15 cellular contexts compared by ENCODE assay signal in genomic region chr13:40660270-40660669, GRCh38. TPM values are rescaled to one million over a fixed set of nuclear protein-coding genes. Genes with fewer than 3 reads are reported as not detected.
DNase-seq lines count a peak whose midpoint lies in the region; ATAC-seq and TF ChIP-seq lines count a peak whose summit lies in the region.
"Had no signal": no experiment of that assay in that cellular context is flagged by ENCODE, and none has a peak within 500 bp of the region (broad histone marks: within the 10 kb centered on the region; RNA-seq: fewer than 3 reads in every experiment).

No MANE protein-coding gene starts in this region.

- no peak overlapping the region for H3K27ac ChIP-seq in CD4-positive, alpha-beta T cell (ENCODE audit: low read depth, low read length)
- H3K27ac ChIP-seq in HEK293 (ENCODE audit: extremely low read depth, low read depth, low read length) (no peak overlapping the region), angular gyrus (ENCODE audit: low read depth, low read length) (peak overlapping the region; percentile 51)
- no peak overlapping the region for H3K27ac ChIP-seq in naive thymus-derived CD4-positive, alpha-beta T cell (ENCODE audit: low read depth, low read length)
- H3K27ac ChIP-seq: parathyroid adenoma had no signal

- H3K4me1 Mint-ChIP-seq in CD4-positive, alpha-beta T cell (ENCODE audit: low read depth) = peaks cover 74% of the 10 kb centered on the region
- peaks cover 61 to 80% (median 73%) of the 10 kb centered on the region in 7 donors for H3K4me1 Mint-ChIP-seq in naive thymus-derived CD4-positive, alpha-beta T cell

- CTCF ChIA-PET in CD4-positive, alpha-beta T cell (lab: Charles Lee) = no interaction called here
- CTCF ChIA-PET in HEK293 (lab: Yijun Ruan, JAX) = no interaction called here
- CTCF ChIA-PET in naive thymus-derived CD4-positive, alpha-beta T cell (lab: Charles Lee) = interaction anchor here (0.7 kb wide), 1 partner anchor 152 kb away, joined by 11 read pairs; no protein-coding TSS in a partner anchor

- H3K27me3 Mint-ChIP-seq in CD4-positive, alpha-beta T cell = no peaks in the 10 kb centered on the region
- H3K27me3 Mint-ChIP-seq in naive thymus-derived CD4-positive, alpha-beta T cell = no peaks in the 10 kb centered on the region

- no peaks in the 10 kb centered on the region for H3K27me3 ChIP-seq in CD4-positive, alpha-beta T cell (ENCODE audit: control insufficient read depth, insufficient read depth, low read length)
- no peaks in the 10 kb centered on the region for H3K27me3 ChIP-seq in naive thymus-derived CD4-positive, alpha-beta T cell (ENCODE audit: control insufficient read depth in 2 of 2, insufficient read depth in 2 of 2, low read length in 2 of 2)

- intact Hi-C loops in CD4-positive, alpha-beta T cell (cut with DNase I, micrococcal nuclease) = loop anchor here (5.0 to 10.0 kb wide), 5 partner anchors 33 to 445 kb away; no protein-coding TSS in a partner anchor
- intact Hi-C loops in naive thymus-derived CD4-positive, alpha-beta T cell (cut with micrococcal nuclease) = loop anchor here (5.0 to 10.0 kb wide), 5 partner anchors 48 to 355 kb away; partner anchors contain the start of gene ELF1 (in 2 of the 2)

- POLR2A ChIA-PET in CD4-positive, alpha-beta T cell (lab: Charles Lee) = interaction anchor here (1.0 kb wide), 1 partner anchor 41 kb away, joined by 3 read pairs; no protein-coding TSS in a partner anchor
- POLR2A ChIA-PET in HEK293 (lab: Yijun Ruan, JAX) = no interaction called here
- POLR2A ChIA-PET in naive thymus-derived CD4-positive, alpha-beta T cell (lab: Charles Lee) = interaction anchor here (1.9 kb wide), 1 partner anchor 473 kb away, joined by 4 read pairs; no protein-coding TSS in a partner anchor

- H3K9me3 ChIP-seq in CD4-positive, alpha-beta T cell (ENCODE audit: control insufficient read depth, low read length) = no peaks in the 10 kb centered on the region
- no peaks in the 10 kb centered on the region for H3K9me3 ChIP-seq in HEK293 (ENCODE audit: control insufficient read depth, insufficient read depth, low read depth, low read length)
- H3K9me3 ChIP-seq in naive thymus-derived CD4-positive, alpha-beta T cell (ENCODE audit: control insufficient read depth in 2 of 3, low read length in 3 of 3) = no peaks in the 10 kb centered on the region

- H3K9me3 Mint-ChIP-seq in CD4-positive, alpha-beta T cell = no peaks in the 10 kb centered on the region
- H3K9me3 Mint-ChIP-seq in naive thymus-derived CD4-positive, alpha-beta T cell = peaks cover 0 to 3% (median 0%) of the 10 kb centered on the region in 11 donors

- peaks cover 11% of the 10 kb centered on the region; the same call in 1 of the 2 replicates for H3K4me1 ChIP-seq in HEK293 (ENCODE audit: control insufficient read depth, insufficient read depth, low read length)
- peaks cover 40 to 60% of the 10 kb centered on the region in 2 donors for H3K4me1 ChIP-seq in naive thymus-derived CD4-positive, alpha-beta T cell (ENCODE audit: control insufficient read depth in 2 of 2, insufficient read depth in 2 of 2, low read length in 2 of 2)
- H3K4me1 ChIP-seq: parathyroid adenoma had no signal

- H3K27ac Mint-ChIP-seq in CD4-positive, alpha-beta T cell = peak overlapping the region; percentile 73
- peak overlapping the region in 8 of 9 donors; percentile 32 to 90 (median 72) for H3K27ac Mint-ChIP-seq in naive thymus-derived CD4-positive, alpha-beta T cell

- TF ChIP-seq CTCF in CD4-positive, alpha-beta T cell (IDR thresholded peaks at IDR 0.05) = no peak
- TF ChIP-seq CTCF in HEK293 (tag by site-specific recombination; IDR thresholded peaks at IDR 0.05) = no peak

- H3K4me3 ChIP-seq in HEK293 (ENCODE audit: low read depth, low read length) = no peak overlapping the region
- no peak overlapping the region for H3K4me3 ChIP-seq in naive thymus-derived CD4-positive, alpha-beta T cell (ENCODE audit: low read length)

- ATAC-seq in CD4-positive, alpha-beta T cell (ENCODE audit: poor library complexity) = no peak
- no peak for ATAC-seq in naive thymus-derived CD4-positive, alpha-beta T cell
- no peak for ATAC-seq in GM18858 (IDR thresholded peaks at IDR 0.05; ENCODE audit: unreplicated experiment)
- ATAC-seq in HG03045 (IDR thresholded peaks at IDR 0.05; ENCODE audit: unreplicated experiment) = no peak
- ATAC-seq: left lobe of liver had no signal

- peaks cover 67% of the 10 kb centered on the region for H3K36me3 Mint-ChIP-seq in CD4-positive, alpha-beta T cell (ENCODE audit: low read depth)
- H3K36me3 Mint-ChIP-seq in naive thymus-derived CD4-positive, alpha-beta T cell = peaks cover 13 to 31% (median 24%) of the 10 kb centered on the region in 5 donors

- H3K36me3 ChIP-seq in HEK293 (ENCODE audit: control insufficient read depth in 2 of 2, insufficient read depth in 1 of 2, low read length in 2 of 2) = no peaks in the 10 kb centered on the region; a peak in 1 of 3 replicates
- H3K36me3 ChIP-seq in naive thymus-derived CD4-positive, alpha-beta T cell (ENCODE audit: control insufficient read depth in 2 of 3, insufficient read depth in 3 of 3, low read length in 3 of 3) = peaks cover 0 to 7% (median 0%) of the 10 kb centered on the region in 3 experiments

- peak overlapping the region; percentile 68 for H3K4me3 Mint-ChIP-seq in CD4-positive, alpha-beta T cell
- H3K4me3 Mint-ChIP-seq in naive thymus-derived CD4-positive, alpha-beta T cell = peak overlapping the region; percentile 40 to 98 (median 68)

- DNase-seq in CD4-positive, alpha-beta T cell = no peak
- no peak for DNase-seq in naive thymus-derived CD4-positive, alpha-beta T cell
- DNase-seq in D341Med (ENCODE audit: low spot score) (no peak), NOMO-1 treated with dmso at 0.1 percent for 144 hours (lab: John Stamatoyannopoulos, UW; ENCODE audit: unreplicated experiment) (no peak)
- DNase-seq: activated CD4-positive, alpha-beta T cell treated with anti-CD3 and anti-CD28 coated beads, Interleukin-2, amount 50 U/mL, for 1 hour; effector memory CD4-positive, alpha-beta T cell; NCI-H1092 treated with DMSO at 0.1 percent for 48 hours; NCI-H748 treated with DMSO at 0.1 percent for 48 hours; stimulated activated CD4-positive, alpha-beta T cell treated with anti-CD3 and anti-CD28 coated beads, Interleukin-2, amount 100 ng/mL, for 48 hours had no signal

TF ChIP-seq in HEK293, 187 proteins besides CTCF, POLR2A, EP300 and RAD21:
- TF ChIP-seq, protein P1, sequence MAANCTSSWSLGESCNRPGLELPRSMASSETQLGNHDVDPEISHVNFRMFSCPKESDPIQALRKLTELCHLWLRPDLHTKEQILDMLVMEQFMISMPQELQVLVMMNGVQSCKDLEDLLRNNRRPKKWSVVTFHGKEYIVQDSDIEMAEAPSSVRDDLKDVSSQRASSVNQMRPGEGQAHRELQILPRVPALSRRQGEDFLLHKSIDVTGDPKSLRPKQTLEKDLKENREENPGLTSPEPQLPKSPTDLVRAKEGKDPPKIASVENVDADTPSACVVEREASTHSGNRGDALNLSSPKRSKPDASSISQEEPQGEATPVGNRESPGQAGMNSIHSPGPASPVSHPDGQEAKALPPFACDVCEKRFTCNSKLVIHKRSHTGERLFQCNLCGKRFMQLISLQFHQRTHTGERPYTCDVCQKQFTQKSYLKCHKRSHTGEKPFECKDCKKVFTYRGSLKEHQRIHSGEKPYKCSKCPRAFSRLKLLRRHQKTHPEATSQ (tag by site-specific recombination; IDR thresholded peaks at IDR 0.05) = no peak
- peak; percentile 25; the same call in 1 of the 2 replicates for TF ChIP-seq MZF1 (tag by site-specific recombination; IDR thresholded peaks at IDR 0.05; ENCODE audit: borderline replicate concordance)
- TF ChIP-seq ZNF645 (tag by site-specific recombination; IDR thresholded peaks at IDR 0.05) = no peak
- TF ChIP-seq ZNF449 (tag by site-specific recombination; IDR thresholded peaks at IDR 0.05) = no peak
- TF ChIP-seq KLF7 (tag by site-specific recombination; IDR thresholded peaks at IDR 0.05; ENCODE audit: borderline replicate concordance) = no peak

RNA-seq across cellular contexts. Expression of gene FOXO1, which starts 6.2 kb away (rescaled TPM):
- 100 to 1,000 TPM in 1 of 2 experiments, 10 to 100 TPM in 1; 93.1 to 101 TPM for total RNA-seq in CD4-positive, alpha-beta T cell
- 10 to 100 TPM; 36.4 to 97.6 (median 93.7) TPM for total RNA-seq in naive thymus-derived CD4-positive, alpha-beta T cell
- 10 to 100 TPM; 66.3 to 71.9 TPM for polyA plus RNA-seq in naive thymus-derived CD4-positive, alpha-beta T cell
